In genomic region chr2:42048318-42049251, GRCh38 we compare ENCODE assay signal across 1 cellular context.
A peak's percentile ranks its signal among the peaks of the same experiment; 100 is the strongest.
TF ChIP-seq lines count a peak whose summit lies in the region.

No MANE protein-coding gene starts in this region.

TF ChIP-seq in HepG2, 621 proteins besides CTCF, POLR2A, EP300 and RAD21 (continued from another document and continues in another):
- no peak for TF ChIP-seq ZNF646 (CRISPR knock-in tag; IDR thresholded peaks at IDR 0.05)
- TF ChIP-seq PAX8 (CRISPR knock-in tag; IDR thresholded peaks at IDR 0.05; ENCODE audit: borderline replicate concordance) = no peak
- TF ChIP-seq ZMYM3 (CRISPR knock-in tag; IDR thresholded peaks at IDR 0.05) = peak; percentile 64
- TF ChIP-seq ZNF737 (CRISPR knock-in tag; IDR thresholded peaks at IDR 0.05; ENCODE audit: borderline replicate concordance) = no peak
- peak; percentile 23 to 54; a peak in 1 of 4 replicates for TF ChIP-seq HMGXB4 (CRISPR knock-in tag; IDR thresholded peaks at IDR 0.05; ENCODE audit: borderline replicate concordance in 1 of 2, low read depth in 1 of 2)
- no peak for TF ChIP-seq HNRNPUL1 (IDR thresholded peaks at IDR 0.05; ENCODE audit: low read depth, low read length)
- no peak; the same call in 1 of the 2 replicates for TF ChIP-seq ZNF691 (CRISPR knock-in tag; IDR thresholded peaks at IDR 0.05; ENCODE audit: borderline replicate concordance, low read depth)
- TF ChIP-seq ZNF414 (CRISPR knock-in tag; IDR thresholded peaks at IDR 0.05) = no peak
- TF ChIP-seq PRMT3 (CRISPR knock-in tag; IDR thresholded peaks at IDR 0.05; ENCODE audit: borderline replicate concordance, low read depth) = no peak
- no peak for TF ChIP-seq PCBP1 (IDR thresholded peaks at IDR 0.05; ENCODE audit: borderline replicate concordance, low read depth, low read length)
- TF ChIP-seq SRSF1 (optimal IDR thresholded peaks at IDR 0.05; ENCODE audit: low read depth, low read length) = no peak
- no peak for TF ChIP-seq JUN (CRISPR knock-in tag; IDR thresholded peaks at IDR 0.05)
- TF ChIP-seq DBP (CRISPR knock-in tag; IDR thresholded peaks at IDR 0.05; ENCODE audit: not compliant biosample characterization) = no peak
- no peak for TF ChIP-seq SP1 (IDR thresholded peaks at IDR 0.05)
- TF ChIP-seq SP1 (CRISPR knock-in tag; IDR thresholded peaks at IDR 0.05) = no peak
- TF ChIP-seq ARNTL (CRISPR knock-in tag; IDR thresholded peaks at IDR 0.05) = no peak
- no peak for TF ChIP-seq PLSCR1 (CRISPR knock-in tag; IDR thresholded peaks at IDR 0.05; ENCODE audit: borderline replicate concordance)
- no peak for TF ChIP-seq GZF1 (CRISPR knock-in tag; IDR thresholded peaks at IDR 0.05)
- TF ChIP-seq ZFY (CRISPR knock-in tag; IDR thresholded peaks at IDR 0.05) = peak; percentile 75
- TF ChIP-seq HDAC2 (CRISPR knock-in tag; IDR thresholded peaks at IDR 0.05) = no peak
- TF ChIP-seq HOXD1 (CRISPR knock-in tag; IDR thresholded peaks at IDR 0.05) = no peak
- TF ChIP-seq TRIM24 (CRISPR knock-in tag; IDR thresholded peaks at IDR 0.05) = no peak
- peak; percentile 64 for TF ChIP-seq ZNF777 (CRISPR knock-in tag; IDR thresholded peaks at IDR 0.05)
- peak; percentile 49; the same call in 1 of the 2 replicates for TF ChIP-seq HIVEP1 (CRISPR knock-in tag; IDR thresholded peaks at IDR 0.05)
- TF ChIP-seq NFRKB (IDR thresholded peaks at IDR 0.05) = no peak
- no peak for TF ChIP-seq THRA (CRISPR knock-in tag; IDR thresholded peaks at IDR 0.05; ENCODE audit: borderline replicate concordance)
- 0 out of 2 replicates have a peak, but pooled peaks have one; percentile 22 for TF ChIP-seq HBP1 (CRISPR knock-in tag; IDR thresholded peaks at IDR 0.05; ENCODE audit: low read depth)
- no peak for TF ChIP-seq ATF7 (IDR thresholded peaks at IDR 0.05)
- no peak for TF ChIP-seq ATF7 (CRISPR knock-in tag; IDR thresholded peaks at IDR 0.05)
- TF ChIP-seq ZNF503 (CRISPR knock-in tag; IDR thresholded peaks at IDR 0.05) = no peak
- TF ChIP-seq HOXA5 (CRISPR knock-in tag; IDR thresholded peaks at IDR 0.05) = no peak
- TF ChIP-seq ZNF589 (CRISPR knock-in tag; conservative IDR thresholded peaks at IDR 0.05) = peak; percentile 59; the same call in 1 of the 2 replicates
- TF ChIP-seq ZFP1 (CRISPR knock-in tag; IDR thresholded peaks at IDR 0.05) = no peak
- no peak for TF ChIP-seq SAFB2 (CRISPR knock-in tag; IDR thresholded peaks at IDR 0.05; ENCODE audit: borderline replicate concordance, low read depth)
- no peak for TF ChIP-seq RFX5 (IDR thresholded peaks at IDR 0.05; ENCODE audit: low read depth, low read length)
- no peak for TF ChIP-seq KDM6A (CRISPR knock-in tag; IDR thresholded peaks at IDR 0.05; ENCODE audit: low read depth)
- no peak for TF ChIP-seq BCLAF1 (IDR thresholded peaks at IDR 0.05)
- TF ChIP-seq HINFP (CRISPR knock-in tag; IDR thresholded peaks at IDR 0.05; ENCODE audit: low read depth) = no peak
- TF ChIP-seq MTA1 (CRISPR knock-in tag; IDR thresholded peaks at IDR 0.05; ENCODE audit: borderline replicate concordance) = peak; percentile 32; the same call in 1 of the 2 replicates
